2 cellular contexts compared by ENCODE assay signal in the genomic region with DNA sequence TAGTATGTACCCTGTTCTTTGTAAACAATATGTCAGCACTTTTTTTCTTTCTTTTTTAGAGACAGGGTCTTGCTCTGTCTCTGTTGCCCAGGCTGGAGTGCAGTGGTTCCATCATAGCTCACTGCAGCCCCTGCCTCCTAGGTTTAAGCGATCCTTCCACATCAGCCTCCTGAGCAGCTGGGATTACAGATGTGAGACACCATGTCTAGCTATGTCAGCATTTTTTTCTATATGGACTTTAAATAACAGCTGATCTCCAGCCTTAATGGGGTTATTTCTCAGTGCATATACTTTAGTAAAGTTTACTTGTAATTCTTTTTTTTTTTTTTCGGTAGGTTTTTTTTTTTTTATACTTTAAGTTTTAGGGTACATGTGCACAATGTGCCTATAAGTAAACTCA.
TF ChIP-seq lines count a peak whose summit lies in the region.

No MANE protein-coding gene starts in this region.

TF ChIP-seq in HepG2, 621 proteins besides CTCF, POLR2A, EP300 and RAD21:
- TF ChIP-seq MAFK (conservative IDR thresholded peaks at IDR 0.05 in 1 of 2, IDR thresholded peaks at IDR 0.05 in 1 of 2; ENCODE audit: low read length in 2 of 2) = peak; percentile 94
- TF ChIP-seq RFXAP (CRISPR knock-in tag; IDR thresholded peaks at IDR 0.05; ENCODE audit: borderline replicate concordance) = no peak
- peak; percentile 95 for TF ChIP-seq MAFF (IDR thresholded peaks at IDR 0.05; ENCODE audit: low read depth, low read length)

TF ChIP-seq in IMR-90, 13 proteins besides CTCF, POLR2A, EP300 and RAD21:
- TF ChIP-seq, protein P1, sequence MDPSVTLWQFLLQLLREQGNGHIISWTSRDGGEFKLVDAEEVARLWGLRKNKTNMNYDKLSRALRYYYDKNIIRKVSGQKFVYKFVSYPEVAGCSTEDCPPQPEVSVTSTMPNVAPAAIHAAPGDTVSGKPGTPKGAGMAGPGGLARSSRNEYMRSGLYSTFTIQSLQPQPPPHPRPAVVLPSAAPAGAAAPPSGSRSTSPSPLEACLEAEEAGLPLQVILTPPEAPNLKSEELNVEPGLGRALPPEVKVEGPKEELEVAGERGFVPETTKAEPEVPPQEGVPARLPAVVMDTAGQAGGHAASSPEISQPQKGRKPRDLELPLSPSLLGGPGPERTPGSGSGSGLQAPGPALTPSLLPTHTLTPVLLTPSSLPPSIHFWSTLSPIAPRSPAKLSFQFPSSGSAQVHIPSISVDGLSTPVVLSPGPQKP (IDR thresholded peaks at IDR 0.05; ENCODE audit: borderline replicate concordance, low read depth, low read length) = no peak
- no peak for TF ChIP-seq BHLHE40 (IDR thresholded peaks at IDR 0.05; ENCODE audit: low read depth, low read length)
- no peak for TF ChIP-seq MAZ (IDR thresholded peaks at IDR 0.05; ENCODE audit: borderline replicate concordance, low read depth, low read length)
- no peak for TF ChIP-seq CHD1 (IDR thresholded peaks at IDR 0.05; ENCODE audit: low read depth, low read length)
- TF ChIP-seq SMC3 (IDR thresholded peaks at IDR 0.05; ENCODE audit: low read depth, low read length) = no peak
- no peak for TF ChIP-seq MXI1 (IDR thresholded peaks at IDR 0.05; ENCODE audit: borderline replicate concordance, low read depth, low read length)
- no peak for TF ChIP-seq NFE2L2 (IDR thresholded peaks at IDR 0.05; ENCODE audit: low read depth, low read length)
- TF ChIP-seq MAFK (IDR thresholded peaks at IDR 0.05; ENCODE audit: low read depth, low read length) = peak; percentile 80
